8 cellular contexts compared by ENCODE assay signal in the genomic region with DNA sequence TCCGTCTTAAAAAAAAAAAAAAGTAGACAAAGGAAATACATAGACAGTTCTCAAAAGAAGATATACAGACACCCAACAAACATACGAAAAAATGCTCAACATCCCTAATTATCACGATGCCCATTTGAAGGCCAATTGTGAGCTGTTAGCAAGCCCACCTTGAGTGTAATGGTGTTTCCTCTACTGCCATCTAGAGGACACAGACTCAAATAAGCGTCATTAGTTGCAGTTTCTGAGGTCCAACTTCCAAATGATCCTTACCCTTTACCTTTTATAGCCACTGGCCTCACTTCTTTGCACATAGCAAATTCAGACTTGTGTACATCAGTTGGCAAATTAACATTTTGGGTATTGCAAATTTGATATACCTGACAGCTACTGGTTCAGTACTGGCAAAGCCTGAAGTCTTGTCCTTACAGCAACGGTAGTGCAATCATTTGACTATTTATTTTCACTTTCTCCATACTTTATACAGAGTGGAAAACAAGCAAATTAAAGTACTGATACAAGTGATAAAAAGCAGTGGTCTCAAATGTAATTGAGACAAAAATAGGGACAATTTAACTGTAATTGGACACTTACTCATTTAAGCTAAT.
DNase-seq lines count a peak whose midpoint lies in the region; ATAC-seq and TF ChIP-seq lines count a peak whose summit lies in the region.

No MANE protein-coding gene starts in this region.

- H3K4me3 ChIP-seq in choroid plexus epithelial cell (ENCODE audit: low read depth, low read length): no peak overlapping the region

- DNase-seq in SIG-M5 treated with dmso at 0.1 percent for 504 hours (lab: John Stamatoyannopoulos, UW; ENCODE audit: unreplicated experiment) (peak; percentile 1), SIG-M5 (lab: John Stamatoyannopoulos, UW) (no peak), NCI-H2029 (lab: John Stamatoyannopoulos, UW) (peak; percentile 17), choroid plexus epithelial cell (ENCODE audit: low read depth) (peak; percentile 38), renal cortical epithelial cell (ENCODE audit: low read depth) (peak; percentile 13), EL (no peak)

- ATAC-seq in HG02763 (IDR thresholded peaks at IDR 0.05; ENCODE audit: unreplicated experiment): no peak
- no peak for ATAC-seq in GM21717 (IDR thresholded peaks at IDR 0.05; ENCODE audit: unreplicated experiment)

- TF ChIP-seq CTCF in choroid plexus epithelial cell (conservative IDR thresholded peaks at IDR 0.05; ENCODE audit: low read depth, low read length): peak; percentile 37

Comparison
In these comparisons a context has a peak if more than half of its experiments do, and no peak if none do; other contexts are left out.
1. DNase-seq: peak in SIG-M5 treated with dmso at 0.1 percent for 504 hours (single experiment), NCI-H2029 (single experiment), choroid plexus epithelial cell (single experiment) and renal cortical epithelial cell (single experiment); none in SIG-M5 (single experiment) and EL (single experiment).